ENCODE assay signal across 1 cellular context in the genomic region with DNA sequence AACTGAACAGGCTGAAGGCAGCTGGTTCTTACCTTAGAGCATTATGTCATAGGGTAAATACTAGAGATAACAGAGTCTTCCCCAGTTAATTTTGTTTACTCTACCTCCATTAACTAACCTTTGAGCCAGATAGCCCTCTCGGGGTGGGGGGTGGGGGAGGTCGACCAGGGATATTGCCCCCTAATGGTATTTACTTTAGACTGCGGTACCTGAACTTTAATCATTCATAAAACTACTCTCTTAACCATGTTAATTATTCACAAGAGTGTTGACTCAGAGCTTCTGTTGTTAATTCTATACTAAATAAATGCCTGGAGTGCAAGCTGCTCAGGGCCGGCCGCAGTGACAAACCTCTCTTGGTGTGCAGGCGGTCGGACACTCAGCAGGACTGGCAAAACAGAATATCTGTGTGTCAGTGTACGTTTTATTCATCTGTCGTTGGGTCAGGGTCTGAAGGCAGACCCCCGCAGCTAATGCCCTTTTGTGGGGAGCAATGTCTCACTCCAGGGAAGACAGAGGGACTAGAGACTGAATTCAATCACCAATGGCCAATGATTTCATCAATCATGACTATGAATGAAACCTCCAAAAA.
A peak's percentile ranks its signal among the peaks of the same experiment; 100 is the strongest.
TF ChIP-seq lines count a peak whose summit lies in the region.

No MANE protein-coding gene starts in this region.

TF ChIP-seq in HepG2, 621 proteins besides CTCF, POLR2A, EP300 and RAD21 (continued from another document and continues in another):
- TF ChIP-seq, protein P1, sequence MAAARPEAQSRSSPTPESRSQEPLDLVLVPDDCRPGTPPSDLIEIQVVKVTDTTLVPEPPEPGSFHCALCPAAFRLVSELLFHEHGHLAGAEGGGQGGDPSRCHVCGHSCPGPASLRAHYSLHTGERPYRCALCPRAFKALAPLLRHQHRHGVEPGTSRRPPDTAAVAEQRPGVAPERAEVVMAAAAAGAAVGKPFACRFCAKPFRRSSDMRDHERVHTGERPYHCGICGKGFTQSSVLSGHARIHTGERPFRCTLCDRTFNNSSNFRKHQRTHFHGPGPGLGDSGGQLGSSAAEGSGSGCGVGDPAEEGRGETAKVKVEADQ (CRISPR knock-in tag; IDR thresholded peaks at IDR 0.05; ENCODE audit: borderline replicate concordance): no peak
- TF ChIP-seq SUZ12 (IDR thresholded peaks at IDR 0.05; ENCODE audit: low read depth, low read length): no peak
- TF ChIP-seq, protein P2, sequence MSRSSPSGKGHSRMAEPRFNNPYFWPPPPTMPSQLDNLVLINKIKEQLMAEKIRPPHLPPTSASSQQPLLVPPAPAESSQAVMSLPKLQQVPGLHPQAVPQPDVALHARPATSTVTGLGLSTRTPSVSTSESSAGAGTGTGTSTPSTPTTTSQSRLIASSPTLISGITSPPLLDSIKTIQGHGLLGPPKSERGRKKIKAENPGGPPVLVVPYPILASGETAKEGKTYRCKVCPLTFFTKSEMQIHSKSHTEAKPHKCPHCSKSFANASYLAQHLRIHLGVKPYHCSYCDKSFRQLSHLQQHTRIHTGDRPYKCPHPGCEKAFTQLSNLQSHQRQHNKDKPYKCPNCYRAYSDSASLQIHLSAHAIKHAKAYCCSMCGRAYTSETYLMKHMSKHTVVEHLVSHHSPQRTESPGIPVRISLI (CRISPR knock-in tag; IDR thresholded peaks at IDR 0.05; ENCODE audit: borderline replicate concordance): peak; percentile 78; the same call in 1 of the 2 replicates
- TF ChIP-seq, protein P3, sequence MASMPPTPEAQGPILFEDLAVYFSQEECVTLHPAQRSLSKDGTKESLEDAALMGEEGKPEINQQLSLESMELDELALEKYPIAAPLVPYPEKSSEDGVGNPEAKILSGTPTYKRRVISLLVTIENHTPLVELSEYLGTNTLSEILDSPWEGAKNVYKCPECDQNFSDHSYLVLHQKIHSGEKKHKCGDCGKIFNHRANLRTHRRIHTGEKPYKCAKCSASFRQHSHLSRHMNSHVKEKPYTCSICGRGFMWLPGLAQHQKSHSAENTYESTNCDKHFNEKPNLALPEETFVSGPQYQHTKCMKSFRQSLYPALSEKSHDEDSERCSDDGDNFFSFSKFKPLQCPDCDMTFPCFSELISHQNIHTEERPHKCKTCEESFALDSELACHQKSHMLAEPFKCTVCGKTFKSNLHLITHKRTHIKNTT (CRISPR knock-in tag; IDR thresholded peaks at IDR 0.05): no peak
- no peak; the same call in 1 of the 2 replicates for TF ChIP-seq ZNF460 (CRISPR knock-in tag; IDR thresholded peaks at IDR 0.05; ENCODE audit: borderline replicate concordance)
- TF ChIP-seq, protein P4, sequence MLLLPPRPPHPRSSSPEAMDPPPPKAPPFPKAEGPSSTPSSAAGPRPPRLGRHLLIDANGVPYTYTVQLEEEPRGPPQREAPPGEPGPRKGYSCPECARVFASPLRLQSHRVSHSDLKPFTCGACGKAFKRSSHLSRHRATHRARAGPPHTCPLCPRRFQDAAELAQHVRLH (CRISPR knock-in tag; IDR thresholded peaks at IDR 0.05; ENCODE audit: borderline replicate concordance, low read depth): peak; percentile 96
- TF ChIP-seq, protein P5, sequence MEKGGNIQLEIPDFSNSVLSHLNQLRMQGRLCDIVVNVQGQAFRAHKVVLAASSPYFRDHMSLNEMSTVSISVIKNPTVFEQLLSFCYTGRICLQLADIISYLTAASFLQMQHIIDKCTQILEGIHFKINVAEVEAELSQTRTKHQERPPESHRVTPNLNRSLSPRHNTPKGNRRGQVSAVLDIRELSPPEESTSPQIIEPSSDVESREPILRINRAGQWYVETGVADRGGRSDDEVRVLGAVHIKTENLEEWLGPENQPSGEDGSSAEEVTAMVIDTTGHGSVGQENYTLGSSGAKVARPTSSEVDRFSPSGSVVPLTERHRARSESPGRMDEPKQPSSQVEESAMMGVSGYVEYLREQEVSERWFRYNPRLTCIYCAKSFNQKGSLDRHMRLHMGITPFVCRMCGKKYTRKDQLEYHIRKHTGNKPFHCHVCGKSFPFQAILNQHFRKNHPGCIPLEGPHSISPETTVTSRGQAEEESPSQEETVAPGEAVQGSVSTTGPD (CRISPR knock-in tag; IDR thresholded peaks at IDR 0.05): no peak
- TF ChIP-seq ZNF468 (CRISPR knock-in tag; IDR thresholded peaks at IDR 0.05): no peak
- TF ChIP-seq ZFYVE20 (CRISPR knock-in tag; IDR thresholded peaks at IDR 0.05; ENCODE audit: borderline replicate concordance, low read depth): no peak
- TF ChIP-seq JDP2 (CRISPR knock-in tag; IDR thresholded peaks at IDR 0.05; ENCODE audit: borderline replicate concordance): no peak; the same call in 1 of the 2 replicates
- no peak for TF ChIP-seq ZNF773 (CRISPR knock-in tag; IDR thresholded peaks at IDR 0.05; ENCODE audit: borderline replicate concordance)
- TF ChIP-seq, protein P6, sequence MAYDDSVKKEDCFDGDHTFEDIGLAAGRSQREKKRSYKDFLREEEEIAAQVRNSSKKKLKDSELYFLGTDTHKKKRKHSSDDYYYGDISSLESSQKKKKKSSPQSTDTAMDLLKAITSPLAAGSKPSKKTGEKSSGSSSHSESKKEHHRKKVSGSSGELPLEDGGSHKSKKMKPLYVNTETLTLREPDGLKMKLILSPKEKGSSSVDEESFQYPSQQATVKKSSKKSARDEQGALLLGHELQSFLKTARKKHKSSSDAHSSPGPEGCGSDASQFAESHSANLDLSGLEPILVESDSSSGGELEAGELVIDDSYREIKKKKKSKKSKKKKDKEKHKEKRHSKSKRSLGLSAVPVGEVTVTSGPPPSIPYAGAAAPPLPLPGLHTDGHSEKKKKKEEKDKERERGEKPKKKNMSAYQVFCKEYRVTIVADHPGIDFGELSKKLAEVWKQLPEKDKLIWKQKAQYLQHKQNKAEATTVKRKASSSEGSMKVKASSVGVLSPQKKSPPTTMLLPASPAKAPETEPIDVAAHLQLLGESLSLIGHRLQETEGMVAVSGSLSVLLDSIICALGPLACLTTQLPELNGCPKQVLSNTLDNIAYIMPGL (CRISPR knock-in tag; IDR thresholded peaks at IDR 0.05; ENCODE audit: borderline replicate concordance in 1 of 2, low read depth in 1 of 2): peak; percentile 51 to 80
- TF ChIP-seq, protein P7, sequence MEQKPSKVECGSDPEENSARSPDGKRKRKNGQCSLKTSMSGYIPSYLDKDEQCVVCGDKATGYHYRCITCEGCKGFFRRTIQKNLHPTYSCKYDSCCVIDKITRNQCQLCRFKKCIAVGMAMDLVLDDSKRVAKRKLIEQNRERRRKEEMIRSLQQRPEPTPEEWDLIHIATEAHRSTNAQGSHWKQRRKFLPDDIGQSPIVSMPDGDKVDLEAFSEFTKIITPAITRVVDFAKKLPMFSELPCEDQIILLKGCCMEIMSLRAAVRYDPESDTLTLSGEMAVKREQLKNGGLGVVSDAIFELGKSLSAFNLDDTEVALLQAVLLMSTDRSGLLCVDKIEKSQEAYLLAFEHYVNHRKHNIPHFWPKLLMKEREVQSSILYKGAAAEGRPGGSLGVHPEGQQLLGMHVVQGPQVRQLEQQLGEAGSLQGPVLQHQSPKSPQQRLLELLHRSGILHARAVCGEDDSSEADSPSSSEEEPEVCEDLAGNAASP (CRISPR knock-in tag; IDR thresholded peaks at IDR 0.05; ENCODE audit: borderline replicate concordance): peak; percentile 98
- TF ChIP-seq RFX5 (IDR thresholded peaks at IDR 0.05; ENCODE audit: low read depth, low read length): no peak
- TF ChIP-seq REPIN1 (CRISPR knock-in tag; IDR thresholded peaks at IDR 0.05; ENCODE audit: borderline replicate concordance, low read depth): peak; percentile 75; the same call in 1 of the 2 replicates
- TF ChIP-seq RXRA (CRISPR knock-in tag; IDR thresholded peaks at IDR 0.05): peak; percentile 95
- TF ChIP-seq THYN1 (CRISPR knock-in tag; IDR thresholded peaks at IDR 0.05; ENCODE audit: borderline replicate concordance, low read depth): 0 out of 2 replicates have a peak, but pooled peaks have one; percentile 32
- TF ChIP-seq, protein P8, sequence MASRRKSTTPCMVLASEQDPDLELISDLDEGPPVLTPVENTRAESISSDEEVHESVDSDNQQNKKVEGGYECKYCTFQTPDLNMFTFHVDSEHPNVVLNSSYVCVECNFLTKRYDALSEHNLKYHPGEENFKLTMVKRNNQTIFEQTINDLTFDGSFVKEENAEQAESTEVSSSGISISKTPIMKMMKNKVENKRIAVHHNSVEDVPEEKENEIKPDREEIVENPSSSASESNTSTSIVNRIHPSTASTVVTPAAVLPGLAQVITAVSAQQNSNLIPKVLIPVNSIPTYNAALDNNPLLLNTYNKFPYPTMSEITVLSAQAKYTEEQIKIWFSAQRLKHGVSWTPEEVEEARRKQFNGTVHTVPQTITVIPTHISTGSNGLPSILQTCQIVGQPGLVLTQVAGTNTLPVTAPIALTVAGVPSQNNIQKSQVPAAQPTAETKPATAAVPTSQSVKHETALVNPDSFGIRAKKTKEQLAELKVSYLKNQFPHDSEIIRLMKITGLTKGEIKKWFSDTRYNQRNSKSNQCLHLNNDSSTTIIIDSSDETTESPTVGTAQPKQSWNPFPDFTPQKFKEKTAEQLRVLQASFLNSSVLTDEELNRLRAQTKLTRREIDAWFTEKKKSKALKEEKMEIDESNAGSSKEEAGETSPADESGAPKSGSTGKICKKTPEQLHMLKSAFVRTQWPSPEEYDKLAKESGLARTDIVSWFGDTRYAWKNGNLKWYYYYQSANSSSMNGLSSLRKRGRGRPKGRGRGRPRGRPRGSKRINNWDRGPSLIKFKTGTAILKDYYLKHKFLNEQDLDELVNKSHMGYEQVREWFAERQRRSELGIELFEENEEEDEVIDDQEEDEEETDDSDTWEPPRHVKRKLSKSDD (CRISPR knock-in tag; IDR thresholded peaks at IDR 0.05; ENCODE audit: low read depth): peak; percentile 34; the same call in 1 of the 2 replicates
- TF ChIP-seq RORA (CRISPR knock-in tag; IDR thresholded peaks at IDR 0.05): no peak
- TF ChIP-seq, protein P9, sequence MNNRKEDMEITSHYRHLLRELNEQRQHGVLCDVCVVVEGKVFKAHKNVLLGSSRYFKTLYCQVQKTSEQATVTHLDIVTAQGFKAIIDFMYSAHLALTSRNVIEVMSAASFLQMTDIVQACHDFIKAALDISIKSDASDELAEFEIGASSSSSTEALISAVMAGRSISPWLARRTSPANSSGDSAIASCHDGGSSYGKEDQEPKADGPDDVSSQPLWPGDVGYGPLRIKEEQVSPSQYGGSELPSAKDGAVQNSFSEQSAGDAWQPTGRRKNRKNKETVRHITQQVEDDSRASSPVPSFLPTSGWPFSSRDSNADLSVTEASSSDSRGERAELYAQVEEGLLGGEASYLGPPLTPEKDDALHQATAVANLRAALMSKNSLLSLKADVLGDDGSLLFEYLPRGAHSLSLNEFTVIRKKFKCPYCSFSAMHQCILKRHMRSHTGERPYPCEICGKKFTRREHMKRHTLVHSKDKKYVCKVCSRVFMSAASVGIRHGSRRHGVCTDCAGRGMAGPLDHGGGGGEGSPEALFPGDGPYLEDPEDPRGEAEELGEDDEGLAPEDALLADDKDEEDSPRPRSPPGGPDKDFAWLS (CRISPR knock-in tag; IDR thresholded peaks at IDR 0.05; ENCODE audit: borderline replicate concordance): no peak
- TF ChIP-seq, protein P10, sequence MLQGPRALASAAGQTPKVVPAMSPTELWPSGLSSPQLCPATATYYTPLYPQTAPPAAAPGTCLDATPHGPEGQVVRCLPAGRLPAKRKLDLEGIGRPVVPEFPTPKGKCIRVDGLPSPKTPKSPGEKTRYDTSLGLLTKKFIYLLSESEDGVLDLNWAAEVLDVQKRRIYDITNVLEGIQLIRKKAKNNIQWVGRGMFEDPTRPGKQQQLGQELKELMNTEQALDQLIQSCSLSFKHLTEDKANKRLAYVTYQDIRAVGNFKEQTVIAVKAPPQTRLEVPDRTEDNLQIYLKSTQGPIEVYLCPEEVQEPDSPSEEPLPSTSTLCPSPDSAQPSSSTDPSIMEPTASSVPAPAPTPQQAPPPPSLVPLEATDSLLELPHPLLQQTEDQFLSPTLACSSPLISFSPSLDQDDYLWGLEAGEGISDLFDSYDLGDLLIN (CRISPR knock-in tag; IDR thresholded peaks at IDR 0.05; ENCODE audit: borderline replicate concordance): no peak
- peak; percentile 68; the same call in 1 of the 2 replicates for TF ChIP-seq ZNF7 (CRISPR knock-in tag; IDR thresholded peaks at IDR 0.05)
- TF ChIP-seq, protein P11, sequence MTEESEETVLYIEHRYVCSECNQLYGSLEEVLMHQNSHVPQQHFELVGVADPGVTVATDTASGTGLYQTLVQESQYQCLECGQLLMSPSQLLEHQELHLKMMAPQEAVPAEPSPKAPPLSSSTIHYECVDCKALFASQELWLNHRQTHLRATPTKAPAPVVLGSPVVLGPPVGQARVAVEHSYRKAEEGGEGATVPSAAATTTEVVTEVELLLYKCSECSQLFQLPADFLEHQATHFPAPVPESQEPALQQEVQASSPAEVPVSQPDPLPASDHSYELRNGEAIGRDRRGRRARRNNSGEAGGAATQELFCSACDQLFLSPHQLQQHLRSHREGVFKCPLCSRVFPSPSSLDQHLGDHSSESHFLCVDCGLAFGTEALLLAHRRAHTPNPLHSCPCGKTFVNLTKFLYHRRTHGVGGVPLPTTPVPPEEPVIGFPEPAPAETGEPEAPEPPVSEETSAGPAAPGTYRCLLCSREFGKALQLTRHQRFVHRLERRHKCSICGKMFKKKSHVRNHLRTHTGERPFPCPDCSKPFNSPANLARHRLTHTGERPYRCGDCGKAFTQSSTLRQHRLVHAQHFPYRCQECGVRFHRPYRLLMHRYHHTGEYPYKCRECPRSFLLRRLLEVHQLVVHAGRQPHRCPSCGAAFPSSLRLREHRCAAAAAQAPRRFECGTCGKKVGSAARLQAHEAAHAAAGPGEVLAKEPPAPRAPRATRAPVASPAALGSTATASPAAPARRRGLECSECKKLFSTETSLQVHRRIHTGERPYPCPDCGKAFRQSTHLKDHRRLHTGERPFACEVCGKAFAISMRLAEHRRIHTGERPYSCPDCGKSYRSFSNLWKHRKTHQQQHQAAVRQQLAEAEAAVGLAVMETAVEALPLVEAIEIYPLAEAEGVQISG (CRISPR knock-in tag; IDR thresholded peaks at IDR 0.05): peak; percentile 70; the same call in 1 of the 2 replicates
- no peak for TF ChIP-seq ZNF383 (CRISPR knock-in tag; IDR thresholded peaks at IDR 0.05; ENCODE audit: borderline replicate concordance)
- no peak for TF ChIP-seq ZNF670 (CRISPR knock-in tag; IDR thresholded peaks at IDR 0.05; ENCODE audit: borderline replicate concordance)
- 0 out of 2 replicates have a peak, but pooled peaks have one; percentile 60 for TF ChIP-seq KDM4B (CRISPR knock-in tag; IDR thresholded peaks at IDR 0.05)
- peak; percentile 80; the same call in 1 of the 2 replicates for TF ChIP-seq TOE1 (CRISPR knock-in tag; IDR thresholded peaks at IDR 0.05)
- TF ChIP-seq, protein P12, sequence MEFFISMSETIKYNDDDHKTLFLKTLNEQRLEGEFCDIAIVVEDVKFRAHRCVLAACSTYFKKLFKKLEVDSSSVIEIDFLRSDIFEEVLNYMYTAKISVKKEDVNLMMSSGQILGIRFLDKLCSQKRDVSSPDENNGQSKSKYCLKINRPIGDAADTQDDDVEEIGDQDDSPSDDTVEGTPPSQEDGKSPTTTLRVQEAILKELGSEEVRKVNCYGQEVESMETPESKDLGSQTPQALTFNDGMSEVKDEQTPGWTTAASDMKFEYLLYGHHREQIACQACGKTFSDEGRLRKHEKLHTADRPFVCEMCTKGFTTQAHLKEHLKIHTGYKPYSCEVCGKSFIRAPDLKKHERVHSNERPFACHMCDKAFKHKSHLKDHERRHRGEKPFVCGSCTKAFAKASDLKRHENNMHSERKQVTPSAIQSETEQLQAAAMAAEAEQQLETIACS (CRISPR knock-in tag; IDR thresholded peaks at IDR 0.05): no peak
- TF ChIP-seq, protein P13, sequence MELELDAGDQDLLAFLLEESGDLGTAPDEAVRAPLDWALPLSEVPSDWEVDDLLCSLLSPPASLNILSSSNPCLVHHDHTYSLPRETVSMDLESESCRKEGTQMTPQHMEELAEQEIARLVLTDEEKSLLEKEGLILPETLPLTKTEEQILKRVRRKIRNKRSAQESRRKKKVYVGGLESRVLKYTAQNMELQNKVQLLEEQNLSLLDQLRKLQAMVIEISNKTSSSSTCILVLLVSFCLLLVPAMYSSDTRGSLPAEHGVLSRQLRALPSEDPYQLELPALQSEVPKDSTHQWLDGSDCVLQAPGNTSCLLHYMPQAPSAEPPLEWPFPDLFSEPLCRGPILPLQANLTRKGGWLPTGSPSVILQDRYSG (CRISPR knock-in tag; IDR thresholded peaks at IDR 0.05): no peak
- no peak for TF ChIP-seq ARNT (IDR thresholded peaks at IDR 0.05)
